In genomic region chr1:3625151-3625907, GRCh38 we compare ENCODE assay signal across 8 cellular contexts. TPM values are rescaled to one million over a fixed set of nuclear protein-coding genes. Genes with fewer than 3 reads are reported as not detected.
DNase-seq lines count a peak whose midpoint lies in the region; ATAC-seq and TF ChIP-seq lines count a peak whose summit lies in the region.

No MANE protein-coding gene starts in this region.

- H3K27ac Mint-ChIP-seq in central memory CD8-positive, alpha-beta T cell (ENCODE audit: low read depth) = peak overlapping the region; percentile 98

- H3K9me3 Mint-ChIP-seq in central memory CD8-positive, alpha-beta T cell = no peaks in the 10 kb centered on the region

- intact Hi-C loops in left lung (cut with DNase I) = loop anchor here in 1 of 2 donors (10.0 kb wide), 1 partner anchor 131 kb away; no protein-coding TSS in a partner anchor

- H3K4me3 ChIP-seq in left lung (peak overlapping the region; percentile 73 to 99), stomach smooth muscle (ENCODE audit: low read length in 2 of 2) (peak overlapping the region; percentile 80 to 93)

- H3K4me1 ChIP-seq in left lung = peaks cover 17 to 45% of the 10 kb centered on the region in 2 donors
- H3K4me1 ChIP-seq in stomach smooth muscle (ENCODE audit: control insufficient read depth, insufficient read depth, low read length) = peaks cover 31% of the 10 kb centered on the region

- peaks cover 51% of the 10 kb centered on the region for H3K4me1 Mint-ChIP-seq in central memory CD8-positive, alpha-beta T cell

- no peak for TF ChIP-seq CTCF in left lung (IDR thresholded peaks at IDR 0.05)

- H3K27ac ChIP-seq in left lung (peak overlapping the region; percentile 78 to 80), stomach smooth muscle (ENCODE audit: low read length) (peak overlapping the region; percentile 11)

- peaks cover 31% of the 10 kb centered on the region for H3K36me3 Mint-ChIP-seq in central memory CD8-positive, alpha-beta T cell (ENCODE audit: insufficient read depth)

- H3K27me3 Mint-ChIP-seq in central memory CD8-positive, alpha-beta T cell = no peaks in the 10 kb centered on the region

- H3K9me3 ChIP-seq in left lung = no peaks in the 10 kb centered on the region
- no peaks in the 10 kb centered on the region for H3K9me3 ChIP-seq in stomach smooth muscle (ENCODE audit: control insufficient read depth in 2 of 2, low read length in 2 of 2)

- H3K9ac ChIP-seq in stomach smooth muscle (ENCODE audit: low read length in 2 of 2) = peak overlapping the region; percentile 55 to 62

- H3K4me3 Mint-ChIP-seq in central memory CD8-positive, alpha-beta T cell = peak overlapping the region; percentile 100

- DNase-seq in activated T-cell treated with anti-CD3 and anti-CD28 coated beads for 48 hours (ENCODE audit: low read depth) (peak; percentile 15), activated T-cell treated with anti-CD3 and anti-CD28 coated beads for 4 hours (no peak), SHP77 treated with DMSO at 0.1 percent for 48 hours (lab: John Stamatoyannopoulos, UW) (peak; percentile 1), left lung (peak in 1 of 2 donors; percentile 85), GM19238 (ENCODE audit: insufficient read length, low spot score) (no peak)
- DNase-seq in central memory CD8-positive, alpha-beta T cell (ENCODE audit: low spot score in 2 of 2) = no peak

- ATAC-seq in HG03108 (IDR thresholded peaks at IDR 0.05; ENCODE audit: unreplicated experiment) = peak; percentile 13
- ATAC-seq in central memory CD8-positive, alpha-beta T cell (replicated peaks; ENCODE audit: extremely low read depth, poor library complexity, severe bottlenecking) = peak; percentile 59
- peak; percentile 15 for ATAC-seq in left lung

- no peaks in the 10 kb centered on the region for H3K27me3 ChIP-seq in left lung
- H3K27me3 ChIP-seq in stomach smooth muscle (ENCODE audit: control insufficient read depth in 1 of 2, insufficient read depth in 2 of 2, low read length in 2 of 2) = no peaks in the 10 kb centered on the region

- H3K36me3 ChIP-seq in left lung (peaks cover 0 to 37% of the 10 kb centered on the region in 2 donors), stomach smooth muscle (ENCODE audit: control insufficient read depth in 2 of 2, insufficient read depth in 2 of 2, low read length in 2 of 2) (peaks cover 18 to 28% of the 10 kb centered on the region in 2 donors)

RNA-seq across cellular contexts. Expression of gene TPRG1L, which starts 0.5 kb away (rescaled TPM):
- 10 to 100 TPM; 42.5 to 42.9 TPM for total RNA-seq in left lung

RNA-seq across cellular contexts. Expression of gene MEGF6, which starts 14.0 kb away (rescaled TPM):
- total RNA-seq in left lung = 100 to 1,000 TPM in 1 of 2 donors, 10 to 100 TPM in 1; 40.6 to 108 TPM

RNA-seq across cellular contexts. Expression of gene WRAP73, which starts 24.6 kb away (rescaled TPM):
- total RNA-seq in left lung = 10 to 100 TPM; 20.2 to 23.1 TPM

RNA-seq across cellular contexts. Expression of gene TP73, which starts 27.0 kb away (rescaled TPM):
- 1 to 10 TPM; 1.8 to 2.7 TPM for total RNA-seq in left lung

Comparison
In these comparisons a context has a peak if more than half of its experiments do, and no peak if none do; other contexts are left out.
1. DNase-seq: peak in activated T-cell treated with anti-CD3 and anti-CD28 coated beads for 48 hours (single experiment) and SHP77 treated with DMSO at 0.1 percent for 48 hours (single experiment); none in activated T-cell treated with anti-CD3 and anti-CD28 coated beads for 4 hours (single experiment), central memory CD8-positive, alpha-beta T cell (0 of 2) and GM19238 (single experiment).
2. Peak in every context shown above with its lines, with median percentiles within 50 percentile points of each other: ATAC-seq.